ENCODE assay signal across 2 cellular contexts in the genomic region with DNA sequence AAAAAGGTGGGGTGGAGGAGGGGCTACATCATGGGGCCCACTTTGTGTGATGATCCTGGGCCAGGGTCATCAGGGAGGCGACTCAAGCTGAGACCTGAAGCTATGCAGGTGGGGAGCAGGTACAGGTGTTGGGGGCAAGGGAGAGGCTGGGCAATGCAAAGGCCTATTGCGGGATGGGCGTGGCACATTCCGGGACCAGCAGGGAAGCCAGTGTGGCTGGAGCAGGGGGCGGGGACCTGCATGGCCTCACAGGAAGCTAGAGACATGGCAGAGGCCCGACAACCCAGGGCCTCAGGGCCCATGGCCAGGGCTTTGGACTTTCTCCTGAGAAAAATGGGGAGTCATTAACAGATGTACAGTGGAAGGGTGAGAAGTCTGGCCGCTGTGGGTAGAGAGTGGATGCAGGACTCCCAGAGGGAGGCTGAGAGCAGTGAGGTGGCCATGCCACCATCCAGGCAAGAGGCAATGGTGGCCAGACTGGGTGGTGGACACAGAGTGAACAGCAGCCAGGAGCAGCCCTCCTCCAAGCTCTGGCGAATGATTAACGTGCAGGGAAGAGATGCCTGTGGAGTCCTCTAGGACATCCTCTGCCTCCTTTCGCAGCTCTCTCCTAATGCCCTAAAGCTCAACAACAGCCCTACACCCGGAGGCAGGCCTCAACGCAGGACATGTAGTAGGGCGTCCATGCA.
TF ChIP-seq lines count a peak whose summit lies in the region.

No MANE protein-coding gene starts in this region.

TF ChIP-seq in HCT116, 20 proteins besides CTCF, POLR2A, EP300 and RAD21:
- TF ChIP-seq, protein P1, sequence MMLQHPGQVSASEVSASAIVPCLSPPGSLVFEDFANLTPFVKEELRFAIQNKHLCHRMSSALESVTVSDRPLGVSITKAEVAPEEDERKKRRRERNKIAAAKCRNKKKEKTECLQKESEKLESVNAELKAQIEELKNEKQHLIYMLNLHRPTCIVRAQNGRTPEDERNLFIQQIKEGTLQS (IDR thresholded peaks at IDR 0.05) = no peak

TF ChIP-seq in H1, 55 proteins besides CTCF, POLR2A, EP300 and RAD21:
- TF ChIP-seq TEAD4 (IDR thresholded peaks at IDR 0.05; ENCODE audit: low read depth, low read length) (peak; percentile 94), KDM5A (IDR thresholded peaks at IDR 0.05; ENCODE audit: low read length) (no peak), SP4 (IDR thresholded peaks at IDR 0.05; ENCODE audit: low read length) (no peak), CREB1 (IDR thresholded peaks at IDR 0.05) (peak; percentile 35; the same call in 1 of the 2 replicates), HDAC2 (IDR thresholded peaks at IDR 0.05; ENCODE audit: borderline replicate concordance in 1 of 2, low read depth in 2 of 2, low read length in 2 of 2) (no peak)
TF ChIP-seq in H1: peak in this region for 2.
